16 cellular contexts compared by ENCODE assay signal in the genomic region with DNA sequence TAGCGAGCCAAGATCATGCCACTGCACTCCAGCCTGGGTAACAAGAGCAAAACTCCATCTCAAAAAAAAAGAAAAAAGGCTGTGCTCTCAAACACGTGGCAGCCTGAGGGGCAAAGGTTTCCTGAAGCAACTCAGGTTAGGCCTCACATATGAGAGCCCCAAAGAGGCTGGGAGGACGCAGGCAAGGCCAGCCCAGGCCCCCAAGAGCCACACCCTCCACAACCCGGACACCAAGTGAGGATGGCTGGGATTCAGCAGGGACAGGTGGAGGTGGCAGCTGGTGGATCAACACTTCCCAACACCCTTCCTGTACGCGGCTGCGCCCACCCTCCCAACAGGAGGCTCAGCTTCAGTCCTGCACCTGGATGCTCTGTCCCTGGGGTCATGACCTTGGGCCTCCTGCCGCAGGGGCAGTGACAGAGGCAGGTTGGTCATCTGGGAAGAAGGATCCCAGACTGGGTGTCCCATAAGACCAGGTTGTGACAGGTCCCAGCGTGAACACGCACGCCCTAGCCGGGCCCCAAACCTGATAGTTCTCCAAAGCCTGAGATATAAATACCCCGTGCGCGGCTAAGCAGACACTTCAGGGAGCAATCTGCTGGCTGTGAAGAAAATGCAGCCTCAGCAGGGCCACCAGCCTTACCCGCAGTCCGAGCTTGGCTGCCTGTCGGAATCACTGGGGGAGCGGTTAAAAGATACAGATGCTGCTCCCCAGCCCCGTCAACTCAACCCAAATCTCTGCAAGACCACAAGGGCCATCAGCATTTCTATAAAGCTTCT.
A peak's percentile ranks its signal among the peaks of the same experiment; 100 is the strongest.
DNase-seq lines count a peak whose midpoint lies in the region; ATAC-seq and TF ChIP-seq lines count a peak whose summit lies in the region.
"Had no signal": no experiment of that assay in that cellular context is flagged by ENCODE, and none has a peak within 500 bp of the region (broad histone marks: within the 10 kb centered on the region; RNA-seq: fewer than 3 reads in every experiment).

No MANE protein-coding gene starts in this region.

- H3K36me3 ChIP-seq in HEK293 (ENCODE audit: control insufficient read depth in 2 of 2, insufficient read depth in 1 of 2, low read length in 2 of 2) = peaks cover 6 to 51% of the 10 kb centered on the region in 2 experiments; a peak in 2 of 3 replicates
- H3K36me3 ChIP-seq in Peyer's patch = peaks cover 0 to 61% (median 0%) of the 10 kb centered on the region in 3 donors
- H3K36me3 ChIP-seq in heart left ventricle = peaks cover 0 to 78% (median 56%) of the 10 kb centered on the region in 9 donors
- H3K36me3 ChIP-seq: MG63, SJCRH30 had no signal

- H3K9me3 ChIP-seq in HEK293 (ENCODE audit: control insufficient read depth, insufficient read depth, low read depth, low read length) = no peaks in the 10 kb centered on the region
- H3K9me3 ChIP-seq in Peyer's patch = no peaks in the 10 kb centered on the region
- H3K9me3 ChIP-seq in heart left ventricle = no peaks in the 10 kb centered on the region
- H3K9me3 ChIP-seq: BLaER1 treated with 17β-estradiol and CSF1 and Interleukin-3, amounts not matched to agents 10 nM and 100 nM; esophagus squamous epithelium; MG63; SJCRH30 had no signal

- ATAC-seq in heart left ventricle (peak; percentile 64 to 73 (median 70)), GM18519 (IDR thresholded peaks at IDR 0.05; ENCODE audit: low FRiP score, unreplicated experiment) (no peak), HG03045 (IDR thresholded peaks at IDR 0.05; ENCODE audit: unreplicated experiment) (no peak)

- POLR2A ChIA-PET in HEK293 (lab: Yijun Ruan, JAX) = no interaction called here

- WGBS in heart left ventricle, 4 donors = 57 to 77% (median 66%) methylated on average over 17 to 20 of the region's 20 CpGs

- CTCF ChIA-PET in HEK293 (lab: Yijun Ruan, JAX) = interaction anchor here (0.6 to 2.2 kb wide), 6 partner anchors 15 to 357 kb away, joined by 3 to 9 read pairs (median 3); no protein-coding TSS in a partner anchor

- H3K27ac ChIP-seq in HEK293 (ENCODE audit: extremely low read depth, low read depth, low read length) = no peak overlapping the region
- H3K27ac ChIP-seq in Peyer's patch = peak overlapping the region in 3 of 4 donors; percentile 40 to 88 (median 67)
- H3K27ac ChIP-seq in heart left ventricle = peak overlapping the region in 11 of 12 donors; percentile 16 to 88 (median 70)
- H3K27ac ChIP-seq: BLaER1 treated with 17β-estradiol and CSF1 and Interleukin-3, amounts not matched to agents 10 nM and 100 nM; SJCRH30 had no signal

- DNase-seq in Peyer's patch (peak in 2 of 3 donors; percentile 62 to 68), heart left ventricle (peak; percentile 57 to 78 (median 64)), myocyte (ENCODE audit: low read depth) (peak; percentile 38), HuH-7 (ENCODE audit: low spot score) (no peak)
- DNase-seq: activated CD4-positive, alpha-beta T cell treated with anti-CD3 and anti-CD28 coated beads for 4 hours; activated naive CD4-positive, alpha-beta T cell; DMS53; esophagus squamous epithelium; MG63; SJCRH30; stimulated activated CD4-positive, alpha-beta T cell treated with anti-CD3 and anti-CD28 coated beads, Interleukin-4, amount 100 ng/mL, for 1 hour; T-helper 9 cell had no signal

- TF ChIP-seq CTCF in HEK293 (tag by site-specific recombination; IDR thresholded peaks at IDR 0.05) = no peak
- no peak for TF ChIP-seq CTCF in Peyer's patch (IDR thresholded peaks at IDR 0.05)
- no peak for TF ChIP-seq CTCF in heart left ventricle (IDR thresholded peaks at IDR 0.05)

- H3K4me3 ChIP-seq in HEK293 (ENCODE audit: low read depth, low read length) (no peak overlapping the region), Peyer's patch (no peak overlapping the region), heart left ventricle (no peak overlapping the region)
- H3K4me3 ChIP-seq: BLaER1 treated with 17β-estradiol and CSF1 and Interleukin-3, amounts not matched to agents 10 nM and 100 nM; esophagus squamous epithelium; MG63; SJCRH30 had no signal

- H3K4me1 ChIP-seq in HEK293 (ENCODE audit: control insufficient read depth, insufficient read depth, low read length) = peaks cover 3% of the 10 kb centered on the region
- H3K4me1 ChIP-seq in Peyer's patch = peaks cover 0 to 25% (median 4%) of the 10 kb centered on the region in 4 donors
- H3K4me1 ChIP-seq in heart left ventricle = peaks cover 2 to 37% (median 14%) of the 10 kb centered on the region in 12 donors

- TF ChIP-seq POLR2A in Peyer's patch (IDR thresholded peaks at IDR 0.05) (peak in 1 of 2 donors; percentile 26), heart left ventricle (IDR thresholded peaks at IDR 0.05) (no peak)

- H3K27me3 ChIP-seq in Peyer's patch (no peaks in the 10 kb centered on the region), heart left ventricle (no peaks in the 10 kb centered on the region)
- H3K27me3 ChIP-seq: BLaER1 treated with 17β-estradiol and CSF1 and Interleukin-3, amounts not matched to agents 10 nM and 100 nM; esophagus squamous epithelium; MG63; SJCRH30 had no signal

- intact Hi-C loops in heart left ventricle (cut with DNase I) = loop anchor here in 1 of 10 donors (5.0 kb wide), 1 partner anchor 37 kb away; no protein-coding TSS in a partner anchor

TF ChIP-seq in HEK293, 187 proteins besides CTCF, POLR2A, EP300 and RAD21:
- peak; percentile 59 for TF ChIP-seq ZIC2 (tag by site-specific recombination; IDR thresholded peaks at IDR 0.05)
- TF ChIP-seq, protein P1, sequence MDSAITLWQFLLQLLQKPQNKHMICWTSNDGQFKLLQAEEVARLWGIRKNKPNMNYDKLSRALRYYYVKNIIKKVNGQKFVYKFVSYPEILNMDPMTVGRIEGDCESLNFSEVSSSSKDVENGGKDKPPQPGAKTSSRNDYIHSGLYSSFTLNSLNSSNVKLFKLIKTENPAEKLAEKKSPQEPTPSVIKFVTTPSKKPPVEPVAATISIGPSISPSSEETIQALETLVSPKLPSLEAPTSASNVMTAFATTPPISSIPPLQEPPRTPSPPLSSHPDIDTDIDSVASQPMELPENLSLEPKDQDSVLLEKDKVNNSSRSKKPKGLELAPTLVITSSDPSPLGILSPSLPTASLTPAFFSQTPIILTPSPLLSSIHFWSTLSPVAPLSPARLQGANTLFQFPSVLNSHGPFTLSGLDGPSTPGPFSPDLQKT (IDR thresholded peaks at IDR 0.05; ENCODE audit: borderline replicate concordance, low read depth, low read length) = no peak

Comparison
In these comparisons a context has a peak if more than half of its experiments do, and no peak if none do; other contexts are left out.
1. ATAC-seq: peak in heart left ventricle (4 of 4); none in GM18519 (single experiment) and HG03045 (single experiment).